ENCODE assay signal across 8 cellular contexts in the genomic region with DNA sequence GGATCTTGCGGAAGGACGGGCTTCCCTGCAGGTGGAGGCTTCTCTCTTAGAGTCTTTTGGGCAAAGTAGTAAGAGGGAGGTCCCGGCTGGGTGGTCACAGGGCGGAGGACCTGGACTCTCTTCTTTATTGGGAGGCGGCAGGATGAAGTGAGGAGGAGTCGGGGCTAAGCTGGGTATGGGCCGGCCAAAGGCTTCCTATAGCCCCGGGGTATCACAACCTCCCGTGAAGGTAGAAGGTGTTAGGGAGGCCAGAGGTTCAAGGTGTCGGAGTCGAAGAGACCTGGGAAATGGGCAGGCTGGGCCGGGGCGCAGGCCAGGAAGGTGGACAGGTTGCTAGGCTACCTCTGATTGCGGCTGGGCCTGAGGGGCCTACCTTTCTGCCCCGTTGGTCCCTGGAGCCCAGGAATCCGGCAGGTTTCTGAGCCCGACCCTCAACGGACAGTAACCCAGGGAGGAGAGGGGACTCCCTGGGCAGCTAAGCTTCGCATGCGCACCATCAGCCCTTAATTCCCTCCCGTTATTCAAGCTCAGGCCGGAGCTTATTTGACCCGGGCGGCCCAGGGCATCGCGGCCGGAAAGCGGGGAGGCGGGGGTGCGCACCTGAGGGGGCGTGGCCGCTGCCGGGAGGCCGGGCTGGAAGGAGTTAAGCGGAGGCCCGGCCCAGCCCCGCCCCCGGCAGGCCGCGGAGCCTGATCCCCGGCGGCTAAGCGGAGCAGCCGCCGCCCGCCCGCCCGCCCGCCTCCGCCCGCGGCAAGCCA. TPM values are rescaled to one million over a fixed set of nuclear protein-coding genes. Genes with fewer than 3 reads are reported as not detected.
DNase-seq lines count a peak whose midpoint lies in the region; ATAC-seq and TF ChIP-seq lines count a peak whose summit lies in the region.

A gene with protein sequence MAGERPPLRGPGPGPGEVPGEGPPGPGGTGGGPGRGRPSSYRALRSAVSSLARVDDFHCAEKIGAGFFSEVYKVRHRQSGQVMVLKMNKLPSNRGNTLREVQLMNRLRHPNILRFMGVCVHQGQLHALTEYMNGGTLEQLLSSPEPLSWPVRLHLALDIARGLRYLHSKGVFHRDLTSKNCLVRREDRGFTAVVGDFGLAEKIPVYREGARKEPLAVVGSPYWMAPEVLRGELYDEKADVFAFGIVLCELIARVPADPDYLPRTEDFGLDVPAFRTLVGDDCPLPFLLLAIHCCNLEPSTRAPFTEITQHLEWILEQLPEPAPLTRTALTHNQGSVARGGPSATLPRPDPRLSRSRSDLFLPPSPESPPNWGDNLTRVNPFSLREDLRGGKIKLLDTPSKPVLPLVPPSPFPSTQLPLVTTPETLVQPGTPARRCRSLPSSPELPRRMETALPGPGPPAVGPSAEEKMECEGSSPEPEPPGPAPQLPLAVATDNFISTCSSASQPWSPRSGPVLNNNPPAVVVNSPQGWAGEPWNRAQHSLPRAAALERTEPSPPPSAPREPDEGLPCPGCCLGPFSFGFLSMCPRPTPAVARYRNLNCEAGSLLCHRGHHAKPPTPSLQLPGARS (plus strand): TSS at position 685 of the 758 bp plus-strand sequence. CDS start 358 bp downstream, outside the sequence.

- peaks cover 23% of the 10 kb centered on the region for H3K4me1 Mint-ChIP-seq in activated CD4-positive, alpha-beta T cell treated with anti-CD3 and anti-CD28 coated beads for 36 hours

- peaks cover 2% of the 10 kb centered on the region for H3K36me3 Mint-ChIP-seq in activated CD4-positive, alpha-beta T cell treated with anti-CD3 and anti-CD28 coated beads for 36 hours (ENCODE audit: low read depth)

- peak; percentile 41 for ATAC-seq in HG02981 (IDR thresholded peaks at IDR 0.05; ENCODE audit: unreplicated experiment)
- ATAC-seq in activated CD4-positive, alpha-beta T cell treated with anti-CD3 and anti-CD28 coated beads for 36 hours, result peak; percentile 31

- H3K4me3 Mint-ChIP-seq in activated CD4-positive, alpha-beta T cell treated with anti-CD3 and anti-CD28 coated beads for 36 hours, result peak within 1 kb of the TSS; percentile 83

- no peaks in the 10 kb centered on the region for H3K9me3 Mint-ChIP-seq in activated CD4-positive, alpha-beta T cell treated with anti-CD3 and anti-CD28 coated beads for 36 hours (ENCODE audit: low read depth)

- POLR2A ChIA-PET in activated CD4-positive, alpha-beta T cell treated with anti-CD3 and anti-CD28 coated beads for 36 hours (lab: Charles Lee), result interaction anchor here (0.6 kb wide), 1 partner anchor 334 kb away, joined by 7 read pairs; no protein-coding TSS in a partner anchor

- CTCF ChIA-PET in activated CD4-positive, alpha-beta T cell treated with anti-CD3 and anti-CD28 coated beads for 36 hours (lab: Charles Lee), result interaction anchor here (0.7 to 2.2 kb wide), 9 partner anchors 8 to 443 kb away, joined by 3 to 15 read pairs (median 4); a partner anchor contains a TSS

- H3K4me3 ChIP-seq in choroid plexus epithelial cell (ENCODE audit: low read depth, low read length), result peak within 1 kb of the TSS; percentile 65

- no peak for TF ChIP-seq CTCF in choroid plexus epithelial cell (conservative IDR thresholded peaks at IDR 0.05; ENCODE audit: low read depth, low read length)

- DNase-seq in NCI-H524 (lab: John Stamatoyannopoulos, UW) (peak; percentile 54 to 55), NCI-H524 treated with DMSO at 0.1 percent for 48 hours (lab: John Stamatoyannopoulos, UW) (no peak), NCI-H2196 (lab: John Stamatoyannopoulos, UW; ENCODE audit: unreplicated experiment) (peak; percentile 87), choroid plexus epithelial cell (ENCODE audit: low read depth) (peak; percentile 62), kidney tubule cell (ENCODE audit: low spot score) (peak; percentile 86)
- DNase-seq in activated CD4-positive, alpha-beta T cell treated with anti-CD3 and anti-CD28 coated beads for 36 hours, result peak; percentile 93
- DNase-seq in stimulated activated CD4-positive, alpha-beta T cell treated with anti-CD3 and anti-CD28 coated beads, Interleukin-15, amount 100 ng/mL, for 48 hours (ENCODE audit: low read depth in 2 of 2), result peak; percentile 65 to 82

- peak within 1 kb of the TSS; percentile 96 for H3K27ac Mint-ChIP-seq in activated CD4-positive, alpha-beta T cell treated with anti-CD3 and anti-CD28 coated beads for 36 hours

- intact Hi-C loops in activated CD4-positive, alpha-beta T cell treated with anti-CD3 and anti-CD28 coated beads for 36 hours (cut with DNase I, micrococcal nuclease), result loop anchor here (1.0 to 10.0 kb wide), 18 partner anchors 13 to 940 kb away; a partner anchor contains a TSS

- no peaks in the 10 kb centered on the region for H3K27me3 Mint-ChIP-seq in activated CD4-positive, alpha-beta T cell treated with anti-CD3 and anti-CD28 coated beads for 36 hours

RNA-seq across cellular contexts. Expression of the gene that starts here (rescaled TPM):
- 10 to 100 TPM; 23.3 to 27.7 TPM for total RNA-seq in activated CD4-positive, alpha-beta T cell treated with anti-CD3 and anti-CD28 coated beads for 36 hours
